Comparison of ENCODE assay signal across 9 cellular contexts in the genomic region with DNA sequence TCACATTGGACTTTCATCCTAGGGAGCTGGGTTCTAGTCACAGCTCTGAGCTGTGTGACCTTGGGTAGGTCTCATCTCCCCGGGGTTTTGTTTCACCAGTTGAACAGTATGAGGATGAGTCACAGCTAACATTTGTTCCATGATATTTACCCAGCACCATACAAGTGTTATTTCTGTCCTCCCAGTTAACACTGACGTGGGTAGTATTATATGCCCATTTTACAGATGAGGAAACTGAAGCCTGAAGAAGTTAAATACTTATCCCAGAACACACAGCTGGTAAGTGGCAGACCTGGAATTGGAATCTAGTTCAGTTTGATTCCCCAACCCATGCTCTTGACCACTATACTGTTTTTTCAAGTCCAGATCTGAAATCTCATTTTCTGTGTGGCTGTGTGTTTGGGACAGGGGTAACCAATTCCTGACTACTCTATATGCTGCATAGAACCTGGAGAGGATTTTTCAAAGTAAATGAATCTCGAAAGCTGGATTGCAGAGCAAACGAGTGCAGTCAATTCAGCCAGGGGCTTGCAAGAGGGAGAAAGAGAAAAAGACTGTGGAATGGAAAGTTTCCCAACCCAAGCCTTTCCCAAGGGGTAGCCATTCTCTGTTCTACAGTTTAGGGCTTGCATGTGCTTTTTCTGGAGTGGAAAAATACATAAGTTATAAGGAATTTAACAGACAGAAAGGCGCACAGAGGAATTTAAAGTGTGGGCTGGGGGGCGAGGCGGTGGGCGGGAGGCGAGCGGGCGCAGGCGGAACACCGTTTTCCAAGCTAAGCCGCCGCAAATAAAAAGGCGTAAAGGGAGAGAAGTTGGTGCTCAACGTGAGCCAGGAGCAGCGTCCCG. TPM values are rescaled to one million over a fixed set of nuclear protein-coding genes. Genes with fewer than 3 reads are reported as not detected.
DNase-seq lines count a peak whose midpoint lies in the region; ATAC-seq, FAIRE-seq and TF ChIP-seq lines count a peak whose summit lies in the region.
"Had no signal": no experiment of that assay in that cellular context is flagged by ENCODE, and none has a peak within 500 bp of the region (broad histone marks: within the 10 kb centered on the region; RNA-seq: fewer than 3 reads in every experiment).

No MANE protein-coding gene starts in this region.

- CTCF ChIA-PET in PC-3 (lab: Charles Lee): no interaction called here

- peak overlapping the region; percentile 93 for H3K9ac ChIP-seq in astrocyte (ENCODE audit: low read length)
- no peak overlapping the region for H3K9ac ChIP-seq in PC-3 (ENCODE audit: low read length)

- H3K9me3 ChIP-seq in astrocyte (ENCODE audit: insufficient read depth, low read depth, low read length) (no peaks in the 10 kb centered on the region), PC-3 (ENCODE audit: low read length) (no peaks in the 10 kb centered on the region)

- TF ChIP-seq POLR2A in GM12891 (IDR thresholded peaks at IDR 0.05; ENCODE audit: low read depth, low read length): no peak

- intact Hi-C loops in sciatic nerve (cut with DNase I) (loop anchor here (10.0 kb wide), 1 partner anchor 167 kb away; no protein-coding TSS in a partner anchor), PC-3 (cut with micrococcal nuclease) (no loop called here), head of caudate nucleus (cut with DNase I) (no loop called here)

- H3F3A ChIP-seq in PC-3 (ENCODE audit: low read length, unreplicated experiment): no peaks in the 10 kb centered on the region

- no peaks in the 10 kb centered on the region for H3K27me3 Mint-ChIP-seq in astrocyte (ENCODE audit: low read depth, unreplicated experiment)

- H3K27ac ChIP-seq in astrocyte (ENCODE audit: low read depth, low read length) (peak overlapping the region; percentile 97), PC-3 (ENCODE audit: low read length) (no peak overlapping the region)

- TF ChIP-seq CTCF in GM12865 (IDR thresholded peaks at IDR 0.05; ENCODE audit: insufficient read depth, low read depth, low read length, missing control alignments) (no peak), astrocyte (IDR thresholded peaks at IDR 0.05; ENCODE audit: insufficient read depth, low read depth, low read length) (no peak), PC-3 (conservative IDR thresholded peaks at IDR 0.05; ENCODE audit: low read depth, low read length) (no peak)

- peak; percentile 20 for FAIRE-seq in astrocyte (lab: Jason Lieb, UNC)
- no peak for FAIRE-seq in GM12891 (lab: Jason Lieb, UNC)

- H3K79me2 ChIP-seq in astrocyte (ENCODE audit: insufficient read depth, low read length) (peaks cover 43% of the 10 kb centered on the region), PC-3 (ENCODE audit: low read length) (no peaks in the 10 kb centered on the region)

- peak overlapping the region; percentile 51 for H3K27ac Mint-ChIP-seq in astrocyte (ENCODE audit: unreplicated experiment)
- H3K27ac Mint-ChIP-seq: activated CD4-positive, alpha-beta T cell treated with anti-CD3 and anti-CD28 coated beads, Interleukin-2, amount 10 ng/mL, durations not matched to agents 7 days and 5 days had no signal

- H3K27me3 ChIP-seq in astrocyte (ENCODE audit: insufficient read depth, low read length) (no peaks in the 10 kb centered on the region), PC-3 (ENCODE audit: low read length) (peaks cover 84% of the 10 kb centered on the region)

- H3K9me2 ChIP-seq in PC-3 (replicated peaks; ENCODE audit: low read length): no peaks in the 10 kb centered on the region

- H3K4me1 ChIP-seq in astrocyte (ENCODE audit: insufficient read depth, low read length) (peaks cover 30% of the 10 kb centered on the region), PC-3 (ENCODE audit: insufficient read depth, low read length) (0 out of 2 replicates have a peak, but pooled peaks cover 7% of the 10 kb centered on the region)

- no peaks in the 10 kb centered on the region for H3K36me3 Mint-ChIP-seq in astrocyte (ENCODE audit: low read depth, unreplicated experiment)

- BruUV-seq in PC-3 (replicated peaks; lab: Mats Ljungman, UMichigan): no TSS peak

- POLR2A ChIA-PET in PC-3 (lab: Charles Lee; ENCODE audit: unreplicated experiment): no interaction called here

- no peak for DNase-seq in GM12865 (ENCODE audit: low read depth)
- DNase-seq in astrocyte (ENCODE audit: low read depth): peak; percentile 77
- DNase-seq in sciatic nerve (ENCODE audit: low spot score): no peak
- no peak for DNase-seq in GM12891 (ENCODE audit: insufficient read length, low spot score)
- no peak for DNase-seq in PC-3
- DNase-seq in head of caudate nucleus: no peak
- DNase-seq in NCI-H2227 (lab: John Stamatoyannopoulos, UW; ENCODE audit: unreplicated experiment): no peak
- DNase-seq: activated CD4-positive, alpha-beta T cell treated with anti-CD3 and anti-CD28 coated beads, Interleukin-2, amount 10 ng/mL, durations not matched to agents 7 days and 5 days had no signal

- ATAC-seq in sciatic nerve (peak; percentile 66), PC-3 (no peak)

- H3K4me2 ChIP-seq in astrocyte (ENCODE audit: low read length): peak overlapping the region; percentile 88
- no peak overlapping the region for H3K4me2 ChIP-seq in PC-3 (ENCODE audit: low read length)

- no peaks in the 10 kb centered on the region for H3K9me3 Mint-ChIP-seq in astrocyte (ENCODE audit: unreplicated experiment)
- H3K9me3 Mint-ChIP-seq: activated CD4-positive, alpha-beta T cell treated with anti-CD3 and anti-CD28 coated beads, Interleukin-2, amount 10 ng/mL, durations not matched to agents 7 days and 5 days had no signal

- H3K4me3 Mint-ChIP-seq in astrocyte (ENCODE audit: unreplicated experiment): peak overlapping the region; percentile 78
- H3K4me3 Mint-ChIP-seq: activated CD4-positive, alpha-beta T cell treated with anti-CD3 and anti-CD28 coated beads, Interleukin-2, amount 10 ng/mL, durations not matched to agents 7 days and 5 days had no signal

- H2AFZ ChIP-seq in astrocyte (ENCODE audit: low read depth, low read length) (no peak overlapping the region), PC-3 (ENCODE audit: low read length) (no peak overlapping the region)

- H3K4me3 ChIP-seq in GM12865 (ENCODE audit: low read depth, low read length) (peak overlapping the region; percentile 24; the same call in 1 of the 2 replicates), astrocyte (ENCODE audit: insufficient read depth, low read depth, low read length) (peak overlapping the region; percentile 94), iPS-11a (ENCODE audit: low read depth, low read length) (peak overlapping the region; percentile 35), PC-3 (ENCODE audit: low read length) (no peak overlapping the region)

- H4K20me1 ChIP-seq in astrocyte (ENCODE audit: insufficient read depth, low read length) (no peaks in the 10 kb centered on the region), PC-3 (ENCODE audit: low read length) (no peaks in the 10 kb centered on the region)

- H3K4me1 Mint-ChIP-seq in astrocyte (ENCODE audit: low read depth, unreplicated experiment): peaks cover 52% of the 10 kb centered on the region

- H3K36me3 ChIP-seq in astrocyte (ENCODE audit: insufficient read depth, low read length) (no peaks in the 10 kb centered on the region), PC-3 (ENCODE audit: low read depth, low read length) (no peaks in the 10 kb centered on the region)

TF ChIP-seq in GM12891, 5 proteins besides CTCF, POLR2A, EP300 and RAD21:
- TF ChIP-seq TAF1 (IDR thresholded peaks at IDR 0.05; ENCODE audit: low read depth, low read length) (no peak), POU2F2 (IDR thresholded peaks at IDR 0.05; ENCODE audit: low read depth, low read length) (no peak), POLR2AphosphoS5 (IDR thresholded peaks at IDR 0.05; ENCODE audit: low read depth, low read length) (no peak), SPI1 (IDR thresholded peaks at IDR 0.05; ENCODE audit: low read depth, low read length) (no peak)

RNA-seq across cellular contexts. Expression of a gene that starts 0.7 kb away (rescaled TPM):
- total RNA-seq in astrocyte: 0.27 and 0.29 TPM in 2 replicates
- total RNA-seq in sciatic nerve: 15.2 TPM
- polyA plus RNA-seq in GM12891 (2012; ENCODE audit: low read depth, missing spikeins): not detected
- not detected in 2 replicates for total RNA-seq in PC-3 (2014; rRNA removed)
- total RNA-seq: activated CD4-positive, alpha-beta T cell treated with anti-CD3 and anti-CD28 coated beads, Interleukin-2, amount 10 ng/mL, durations not matched to agents 7 days and 5 days had no signal

Comparison
In these comparisons a context has a peak if more than half of its experiments do, and no peak if none do; other contexts are left out.
1. RNA of a gene that starts 0.7 kb away (total RNA-seq): 15.2 TPM in sciatic nerve (single experiment); 0.27 to 0.29 TPM in astrocyte and not detected in PC-3; every median in the first group is over 10 times any median in the second.